ENCODE assay signal across 1 cellular context in the genomic region with DNA sequence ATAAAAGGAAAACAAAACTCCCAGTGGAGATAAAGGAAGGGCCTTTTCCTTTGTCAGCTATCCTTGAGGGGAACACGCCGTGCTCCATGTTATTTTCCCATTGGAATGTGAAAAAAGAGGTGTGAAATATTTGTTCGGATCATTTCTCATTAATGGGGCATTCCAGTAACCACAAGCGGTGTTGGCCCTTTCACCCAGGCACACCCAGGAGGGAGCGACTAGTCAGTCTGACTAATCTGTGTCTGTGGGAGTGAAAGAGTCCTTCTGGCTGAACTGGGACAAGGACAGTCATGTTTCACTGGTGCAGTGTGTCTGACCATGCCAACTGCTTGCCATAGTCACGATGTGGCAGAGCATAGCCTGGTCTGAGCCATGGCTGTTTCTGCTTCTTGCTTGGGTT.
A peak's percentile ranks its signal among the peaks of the same experiment; 100 is the strongest.
TF ChIP-seq lines count a peak whose summit lies in the region.

No MANE protein-coding gene starts in this region.

TF ChIP-seq in GM12878, 131 proteins besides CTCF, POLR2A, EP300 and RAD21:
- TF ChIP-seq BRCA1 (IDR thresholded peaks at IDR 0.05; ENCODE audit: low read depth, low read length) (no peak), DPF2 (IDR thresholded peaks at IDR 0.05) (no peak), SP1 (IDR thresholded peaks at IDR 0.05; ENCODE audit: low read depth, low read length) (no peak), RUNX3 (IDR thresholded peaks at IDR 0.05; ENCODE audit: low read length) (peak; percentile 42; the same call in 1 of the 2 replicates), POU2F2 (IDR thresholded peaks at IDR 0.05; ENCODE audit: borderline replicate concordance, low read depth, low read length) (no peak), MTA2 (IDR thresholded peaks at IDR 0.05; ENCODE audit: low read depth) (no peak), MYC (IDR thresholded peaks at IDR 0.05; ENCODE audit: insufficient read depth, insufficient read length, insufficient replicate concordance, low read length, severe bottlenecking) (no peak), IKZF2 (IDR thresholded peaks at IDR 0.05) (0 out of 4 replicates have a peak, but pooled peaks of 1 of the 2 experiments have one; percentile 15), SUZ12 (IDR thresholded peaks at IDR 0.05; ENCODE audit: unreplicated experiment) (no peak), IKZF1 (conservative IDR thresholded peaks at IDR 0.05) (peak; percentile 25), PAX5 (IDR thresholded peaks at IDR 0.05; ENCODE audit: borderline replicate concordance, low read depth, low read length) (no peak), TCF3 (IDR thresholded peaks at IDR 0.05; ENCODE audit: borderline replicate concordance, insufficient read depth, low read depth, low read length) (no peak), NR2F1 (conservative IDR thresholded peaks at IDR 0.05) (no peak), MEF2A (IDR thresholded peaks at IDR 0.05; ENCODE audit: insufficient read depth, low read depth, low read length) (no peak), SPI1 (IDR thresholded peaks at IDR 0.05; ENCODE audit: borderline replicate concordance, insufficient read depth, low read depth, low read length) (no peak), NFXL1 (IDR thresholded peaks at IDR 0.05; ENCODE audit: borderline replicate concordance) (no peak), MYB (IDR thresholded peaks at IDR 0.05; ENCODE audit: borderline replicate concordance, low read depth, low read length) (no peak), RBBP5 (conservative IDR thresholded peaks at IDR 0.05) (no peak), PAX8 (IDR thresholded peaks at IDR 0.05) (no peak), NBN (IDR thresholded peaks at IDR 0.05) (no peak)
- TF ChIP-seq, protein P1, sequence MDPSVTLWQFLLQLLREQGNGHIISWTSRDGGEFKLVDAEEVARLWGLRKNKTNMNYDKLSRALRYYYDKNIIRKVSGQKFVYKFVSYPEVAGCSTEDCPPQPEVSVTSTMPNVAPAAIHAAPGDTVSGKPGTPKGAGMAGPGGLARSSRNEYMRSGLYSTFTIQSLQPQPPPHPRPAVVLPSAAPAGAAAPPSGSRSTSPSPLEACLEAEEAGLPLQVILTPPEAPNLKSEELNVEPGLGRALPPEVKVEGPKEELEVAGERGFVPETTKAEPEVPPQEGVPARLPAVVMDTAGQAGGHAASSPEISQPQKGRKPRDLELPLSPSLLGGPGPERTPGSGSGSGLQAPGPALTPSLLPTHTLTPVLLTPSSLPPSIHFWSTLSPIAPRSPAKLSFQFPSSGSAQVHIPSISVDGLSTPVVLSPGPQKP (IDR thresholded peaks at IDR 0.05; ENCODE audit: low read depth, low read length): no peak
- TF ChIP-seq, protein P2, sequence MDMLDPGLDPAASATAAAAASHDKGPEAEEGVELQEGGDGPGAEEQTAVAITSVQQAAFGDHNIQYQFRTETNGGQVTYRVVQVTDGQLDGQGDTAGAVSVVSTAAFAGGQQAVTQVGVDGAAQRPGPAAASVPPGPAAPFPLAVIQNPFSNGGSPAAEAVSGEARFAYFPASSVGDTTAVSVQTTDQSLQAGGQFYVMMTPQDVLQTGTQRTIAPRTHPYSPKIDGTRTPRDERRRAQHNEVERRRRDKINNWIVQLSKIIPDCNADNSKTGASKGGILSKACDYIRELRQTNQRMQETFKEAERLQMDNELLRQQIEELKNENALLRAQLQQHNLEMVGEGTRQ (IDR thresholded peaks at IDR 0.05; ENCODE audit: borderline replicate concordance, low read depth, low read length): no peak
- TF ChIP-seq, protein P3, sequence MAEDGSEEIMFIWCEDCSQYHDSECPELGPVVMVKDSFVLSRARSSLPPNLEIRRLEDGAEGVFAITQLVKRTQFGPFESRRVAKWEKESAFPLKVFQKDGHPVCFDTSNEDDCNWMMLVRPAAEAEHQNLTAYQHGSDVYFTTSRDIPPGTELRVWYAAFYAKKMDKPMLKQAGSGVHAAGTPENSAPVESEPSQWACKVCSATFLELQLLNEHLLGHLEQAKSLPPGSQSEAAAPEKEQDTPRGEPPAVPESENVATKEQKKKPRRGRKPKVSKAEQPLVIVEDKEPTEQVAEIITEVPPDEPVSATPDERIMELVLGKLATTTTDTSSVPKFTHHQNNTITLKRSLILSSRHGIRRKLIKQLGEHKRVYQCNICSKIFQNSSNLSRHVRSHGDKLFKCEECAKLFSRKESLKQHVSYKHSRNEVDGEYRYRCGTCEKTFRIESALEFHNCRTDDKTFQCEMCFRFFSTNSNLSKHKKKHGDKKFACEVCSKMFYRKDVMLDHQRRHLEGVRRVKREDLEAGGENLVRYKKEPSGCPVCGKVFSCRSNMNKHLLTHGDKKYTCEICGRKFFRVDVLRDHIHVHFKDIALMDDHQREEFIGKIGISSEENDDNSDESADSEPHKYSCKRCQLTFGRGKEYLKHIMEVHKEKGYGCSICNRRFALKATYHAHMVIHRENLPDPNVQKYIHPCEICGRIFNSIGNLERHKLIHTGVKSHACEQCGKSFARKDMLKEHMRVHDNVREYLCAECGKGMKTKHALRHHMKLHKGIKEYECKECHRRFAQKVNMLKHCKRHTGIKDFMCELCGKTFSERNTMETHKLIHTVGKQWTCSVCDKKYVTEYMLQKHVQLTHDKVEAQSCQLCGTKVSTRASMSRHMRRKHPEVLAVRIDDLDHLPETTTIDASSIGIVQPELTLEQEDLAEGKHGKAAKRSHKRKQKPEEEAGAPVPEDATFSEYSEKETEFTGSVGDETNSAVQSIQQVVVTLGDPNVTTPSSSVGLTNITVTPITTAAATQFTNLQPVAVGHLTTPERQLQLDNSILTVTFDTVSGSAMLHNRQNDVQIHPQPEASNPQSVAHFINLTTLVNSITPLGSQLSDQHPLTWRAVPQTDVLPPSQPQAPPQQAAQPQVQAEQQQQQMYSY (CRISPR knock-in tag; IDR thresholded peaks at IDR 0.05): no peak
- TF ChIP-seq, protein P4, sequence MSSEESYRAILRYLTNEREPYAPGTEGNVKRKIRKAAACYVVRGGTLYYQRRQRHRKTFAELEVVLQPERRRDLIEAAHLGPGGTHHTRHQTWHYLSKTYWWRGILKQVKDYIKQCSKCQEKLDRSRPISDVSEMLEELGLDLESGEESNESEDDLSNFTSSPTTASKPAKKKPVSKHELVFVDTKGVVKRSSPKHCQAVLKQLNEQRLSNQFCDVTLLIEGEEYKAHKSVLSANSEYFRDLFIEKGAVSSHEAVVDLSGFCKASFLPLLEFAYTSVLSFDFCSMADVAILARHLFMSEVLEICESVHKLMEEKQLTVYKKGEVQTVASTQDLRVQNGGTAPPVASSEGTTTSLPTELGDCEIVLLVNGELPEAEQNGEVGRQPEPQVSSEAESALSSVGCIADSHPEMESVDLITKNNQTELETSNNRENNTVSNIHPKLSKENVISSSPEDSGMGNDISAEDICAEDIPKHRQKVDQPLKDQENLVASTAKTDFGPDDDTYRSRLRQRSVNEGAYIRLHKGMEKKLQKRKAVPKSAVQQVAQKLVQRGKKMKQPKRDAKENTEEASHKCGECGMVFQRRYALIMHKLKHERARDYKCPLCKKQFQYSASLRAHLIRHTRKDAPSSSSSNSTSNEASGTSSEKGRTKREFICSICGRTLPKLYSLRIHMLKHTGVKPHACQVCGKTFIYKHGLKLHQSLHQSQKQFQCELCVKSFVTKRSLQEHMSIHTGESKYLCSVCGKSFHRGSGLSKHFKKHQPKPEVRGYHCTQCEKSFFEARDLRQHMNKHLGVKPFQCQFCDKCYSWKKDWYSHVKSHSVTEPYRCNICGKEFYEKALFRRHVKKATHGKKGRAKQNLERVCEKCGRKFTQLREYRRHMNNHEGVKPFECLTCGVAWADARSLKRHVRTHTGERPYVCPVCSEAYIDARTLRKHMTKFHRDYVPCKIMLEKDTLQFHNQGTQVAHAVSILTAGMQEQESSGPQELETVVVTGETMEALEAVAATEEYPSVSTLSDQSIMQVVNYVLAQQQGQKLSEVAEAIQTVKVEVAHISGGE (CRISPR knock-in tag; IDR thresholded peaks at IDR 0.05): no peak
- TF ChIP-seq, protein P5, sequence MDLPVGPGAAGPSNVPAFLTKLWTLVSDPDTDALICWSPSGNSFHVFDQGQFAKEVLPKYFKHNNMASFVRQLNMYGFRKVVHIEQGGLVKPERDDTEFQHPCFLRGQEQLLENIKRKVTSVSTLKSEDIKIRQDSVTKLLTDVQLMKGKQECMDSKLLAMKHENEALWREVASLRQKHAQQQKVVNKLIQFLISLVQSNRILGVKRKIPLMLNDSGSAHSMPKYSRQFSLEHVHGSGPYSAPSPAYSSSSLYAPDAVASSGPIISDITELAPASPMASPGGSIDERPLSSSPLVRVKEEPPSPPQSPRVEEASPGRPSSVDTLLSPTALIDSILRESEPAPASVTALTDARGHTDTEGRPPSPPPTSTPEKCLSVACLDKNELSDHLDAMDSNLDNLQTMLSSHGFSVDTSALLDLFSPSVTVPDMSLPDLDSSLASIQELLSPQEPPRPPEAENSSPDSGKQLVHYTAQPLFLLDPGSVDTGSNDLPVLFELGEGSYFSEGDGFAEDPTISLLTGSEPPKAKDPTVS (IDR thresholded peaks at IDR 0.05; ENCODE audit: low read depth, low read length): no peak
TF ChIP-seq in GM12878: peak in this region for 3.
